Comparison of ENCODE assay signal across 33 cellular contexts in the genomic region with DNA sequence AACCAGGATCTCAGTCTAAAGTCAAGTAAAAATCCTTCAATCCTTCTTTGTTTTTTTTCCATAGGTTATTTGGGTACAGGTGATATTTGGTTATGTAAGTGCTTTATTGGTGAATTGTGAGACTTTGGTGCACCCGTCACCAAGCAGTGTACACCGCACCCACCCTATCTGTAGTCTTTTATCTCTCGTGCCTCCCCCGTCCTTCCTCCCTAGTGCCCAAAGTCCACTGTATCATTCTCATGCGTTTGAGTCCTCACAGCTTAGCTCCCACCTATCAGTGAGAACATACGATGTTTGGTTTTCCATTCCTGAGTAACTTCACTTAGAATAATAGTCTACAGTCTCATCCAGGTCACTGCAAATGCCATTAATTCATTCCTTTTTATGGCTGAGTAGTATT. TPM values are rescaled to one million over a fixed set of nuclear protein-coding genes. Genes with fewer than 3 reads are reported as not detected.
"Had no signal": no experiment of that assay in that cellular context is flagged by ENCODE, and none has a peak within 500 bp of the region (broad histone marks: within the 10 kb centered on the region; RNA-seq: fewer than 3 reads in every experiment).

No MANE protein-coding gene starts in this region.

- H3K9me3 ChIP-seq: adrenal gland, body of pancreas, colonic mucosa, esophagus squamous epithelium had no signal

- H3K4me1 ChIP-seq: adrenal gland, colonic mucosa, gastroesophageal sphincter had no signal

- FAIRE-seq: endometrium, endothelial cell of umbilical vein had no signal

- H3K27ac ChIP-seq: adrenal gland, body of pancreas, cardiac muscle cell, colonic mucosa, epithelial cell of prostate, gastroesophageal sphincter, WERI-Rb-1 had no signal

- DNase-seq: activated B cell treated with CpG ODN at 0.5 μM for 24 hours; activated CD4-positive, alpha-beta T cell treated with anti-CD3 and anti-CD28 coated beads, Interleukin-2, amount 50 U/mL, for 1 hour; activated CD8-positive, alpha-beta memory T cell treated with anti-CD3 and anti-CD28 coated beads for 24 hours; activated effector memory CD4-positive, alpha-beta T cell treated with anti-CD3 and anti-CD28 coated beads, Interleukin-2, amount 50 U/mL, for 16 hours; activated naive CD8-positive, alpha-beta T cell treated with anti-CD3 and anti-CD28 coated beads for 36 hours; activated T-cell treated with anti-CD3 and anti-CD28 coated beads, Interleukin-2, amount 50 U/mL, for 4 hours; amygdala; aorta; body of pancreas; central memory CD4-positive, alpha-beta T cell; cerebellar nuclear complex; colonic mucosa; effector CD8-positive, alpha-beta T cell; esophagus squamous epithelium; foreskin melanocyte; T-helper 1 cell; T-helper 17 cell; T1000; WERI-Rb-1 had no signal

- H3K4me3 ChIP-seq: adrenal gland, body of pancreas, cardiac muscle cell, colonic mucosa, esophagus squamous epithelium, gastroesophageal sphincter had no signal

- ATAC-seq: body of pancreas, gastroesophageal sphincter, T-helper 17 cell had no signal

- H3K36me3 ChIP-seq: adrenal gland, cardiac muscle cell, colonic mucosa, esophagus squamous epithelium, gastroesophageal sphincter, WERI-Rb-1 had no signal

- H3K27me3 ChIP-seq: adrenal gland, body of pancreas, cardiac muscle cell, colonic mucosa had no signal

RNA-seq across cellular contexts. Expression of a gene that starts 0.9 kb away (rescaled TPM):
- total RNA-seq: activated B cell treated with CpG ODN at 0.5 μM for 24 hours; activated CD8-positive, alpha-beta T cell treated with anti-CD3 and anti-CD28 coated beads for 36 hours; activated naive CD4-positive, alpha-beta T cell treated with anti-CD3 and anti-CD28 coated beads for 36 hours; activated naive CD8-positive, alpha-beta T cell treated with anti-CD3 and anti-CD28 coated beads for 36 hours; activated T-cell treated with anti-CD3 and anti-CD28 coated beads, Interleukin-2, amount 50 U/mL, for 4 hours; activated T-helper 1 cell treated with anti-CD3 and anti-CD28 coated beads, Interleukin-12 subunit alpha, Interleukin-12 subunit beta, Interleukin-2, Interleukin-4 antibody, amounts not matched to agents 30 ng/mL and 10 ng/mL and 1 ng/mL, durations not matched to agents 14 hours and 24 hours and 36 hours; activated T-helper 2 cell treated with anti-CD3 and anti-CD28 coated beads, Interferon-gamma antibody, Interleukin-2, Interleukin-4, amounts not matched to agents 10 μg/mL and 5 μg/mL and 100 μg/mL, durations not matched to agents 14 hours and 24 hours and 36 hours; adrenal gland; aorta; body of pancreas; cardiac muscle cell; colonic mucosa; dermis microvascular lymphatic vessel endothelial cell; endothelial cell of umbilical vein; fibroblast of lung; fibroblast of villous mesenchyme; glomerular endothelial cell; T-helper 17 cell had no signal
- polyA plus RNA-seq: adrenal gland, aorta, cardiac muscle cell, endothelial cell of umbilical vein, fibroblast of lung had no signal

RNA-seq across cellular contexts. Expression of a gene that starts 27.6 kb away (rescaled TPM):
- total RNA-seq: activated B cell treated with CpG ODN at 0.5 μM for 24 hours; activated CD8-positive, alpha-beta T cell treated with anti-CD3 and anti-CD28 coated beads for 36 hours; activated naive CD4-positive, alpha-beta T cell treated with anti-CD3 and anti-CD28 coated beads for 36 hours; activated naive CD8-positive, alpha-beta T cell treated with anti-CD3 and anti-CD28 coated beads for 36 hours; activated T-cell treated with anti-CD3 and anti-CD28 coated beads, Interleukin-2, amount 50 U/mL, for 4 hours; activated T-helper 1 cell treated with anti-CD3 and anti-CD28 coated beads, Interleukin-12 subunit alpha, Interleukin-12 subunit beta, Interleukin-2, Interleukin-4 antibody, amounts not matched to agents 30 ng/mL and 10 ng/mL and 1 ng/mL, durations not matched to agents 14 hours and 24 hours and 36 hours; activated T-helper 2 cell treated with anti-CD3 and anti-CD28 coated beads, Interferon-gamma antibody, Interleukin-2, Interleukin-4, amounts not matched to agents 10 μg/mL and 5 μg/mL and 100 μg/mL, durations not matched to agents 14 hours and 24 hours and 36 hours; adrenal gland; aorta; body of pancreas; cardiac muscle cell; colonic mucosa; dermis microvascular lymphatic vessel endothelial cell; endothelial cell of umbilical vein; fibroblast of lung; fibroblast of villous mesenchyme; glomerular endothelial cell; T-helper 17 cell had no signal
- polyA plus RNA-seq: cardiac muscle cell, endothelial cell of umbilical vein, fibroblast of lung had no signal
